In genomic region chr14:50964683-50965390, GRCh38 we compare ENCODE assay signal across 11 cellular contexts. TPM values are rescaled to one million over a fixed set of nuclear protein-coding genes. Genes with fewer than 3 reads are reported as not detected.
DNase-seq lines count a peak whose midpoint lies in the region; ATAC-seq and TF ChIP-seq lines count a peak whose summit lies in the region.
"Had no signal": no experiment of that assay in that cellular context is flagged by ENCODE, and none has a peak within 500 bp of the region (broad histone marks: within the 10 kb centered on the region; RNA-seq: fewer than 3 reads in every experiment).

No MANE protein-coding gene starts in this region.

- intact Hi-C loops in sciatic nerve (cut with DNase I) = no loop called here

- peaks cover 0 to 9% (median 0%) of the 10 kb centered on the region in 4 donors for H3K4me1 ChIP-seq in Peyer's patch
- peaks cover 42% of the 10 kb centered on the region for H3K4me1 ChIP-seq in HAP-1

- no peak for TF ChIP-seq POLR2A in Peyer's patch (IDR thresholded peaks at IDR 0.05)

- DNase-seq in G401 (ENCODE audit: low spot score) = peak; percentile 47
- peak in 2 of 3 donors; percentile 28 to 56 for DNase-seq in Peyer's patch
- peak; percentile 79 for DNase-seq in fibroblast of the conjunctiva (ENCODE audit: low read depth)
- peak; percentile 77 for DNase-seq in sciatic nerve (ENCODE audit: low spot score)
- DNase-seq in HAP-1 (ENCODE audit: low spot score in 2 of 2) = no peak
- no peak for DNase-seq in NOMO-1 treated with dmso at 0.1 percent for 144 hours (lab: John Stamatoyannopoulos, UW; ENCODE audit: unreplicated experiment)
- DNase-seq: activated B cell treated with CpG ODN at 0.5 μM for 24 hours; central memory CD4-positive, alpha-beta T cell; NCI-H1092 had no signal

- no peak for TF ChIP-seq CTCF in Peyer's patch (IDR thresholded peaks at IDR 0.05)

- H3K27me3 ChIP-seq in Peyer's patch = no peaks in the 10 kb centered on the region
- H3K27me3 ChIP-seq in HAP-1 (ENCODE audit: low read depth) = no peaks in the 10 kb centered on the region

- H3K36me3 ChIP-seq in Peyer's patch (no peaks in the 10 kb centered on the region), HAP-1 (replicated peaks) (no peaks in the 10 kb centered on the region)

- H3K27ac ChIP-seq in Peyer's patch = no peak overlapping the region

- H3K4me3 ChIP-seq in Peyer's patch (no peak overlapping the region), HAP-1 (no peak overlapping the region)

- H3K9me3 ChIP-seq in Peyer's patch (no peaks in the 10 kb centered on the region), HAP-1 (no peaks in the 10 kb centered on the region)

- in situ Hi-C loops in G401 (cut with HindIII; ENCODE audit: low sequenced_read_pairs) = no loop called here
- in situ Hi-C loops in HAP-1 (cut with MboI; ENCODE audit: low sequenced_read_pairs) = no loop called here

- ATAC-seq in sciatic nerve = peak; percentile 36
- no peak for ATAC-seq in HG02885 (IDR thresholded peaks at IDR 0.05; ENCODE audit: poor library complexity, unreplicated experiment)
- ATAC-seq in HG03139 (IDR thresholded peaks at IDR 0.05; ENCODE audit: unreplicated experiment) = no peak

RNA-seq across cellular contexts. Expression of gene PYGL, which starts 20.6 kb away (rescaled TPM):
- 0.68 and 1.4 TPM in 2 replicates for total RNA-seq in G401 (2014; rRNA removed; shearing (Covaris generic))
- total RNA-seq in Peyer's patch (10 to 100 TPM in 1 of 4 donors, 1 to 10 TPM in 3; 1.8 to 42.1 (median 4.1) TPM), sciatic nerve (72.1 TPM)
- total RNA-seq: activated B cell treated with CpG ODN at 0.5 μM for 24 hours had no signal

Comparison
In these comparisons a context has a peak if more than half of its experiments do, and no peak if none do; other contexts are left out.
1. DNase-seq: peak in G401 (single experiment), Peyer's patch (2 of 3), fibroblast of the conjunctiva (single experiment) and sciatic nerve (single experiment); none in HAP-1 (0 of 2) and NOMO-1 treated with dmso at 0.1 percent for 144 hours (single experiment).